In the genomic region with DNA sequence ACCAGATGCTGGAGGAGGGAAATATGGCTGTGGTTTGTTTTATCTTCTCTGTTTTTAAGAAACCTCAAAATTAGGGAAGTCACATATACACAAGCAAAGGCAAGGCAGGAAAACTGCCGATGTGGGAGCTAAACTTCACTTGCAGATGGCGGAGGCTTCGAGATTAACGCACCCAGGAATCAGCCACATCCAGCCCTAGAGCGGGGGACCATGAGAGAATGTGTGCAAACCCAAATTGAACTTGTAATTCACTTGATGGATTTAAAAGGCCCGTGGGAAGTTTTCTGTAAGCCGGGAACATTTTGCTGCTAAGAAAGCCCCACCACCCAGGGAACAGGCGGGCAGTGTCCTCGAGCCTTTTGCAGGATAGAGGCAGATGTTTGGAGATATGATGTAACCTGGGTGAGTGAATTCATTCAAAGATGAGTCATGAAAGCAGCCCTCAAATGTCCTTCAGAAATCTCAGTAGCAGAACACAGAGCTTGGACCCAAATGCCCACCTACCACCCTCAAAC, we compare ENCODE assay signal across 8 cellular contexts. TPM values are rescaled to one million over a fixed set of nuclear protein-coding genes. Genes with fewer than 3 reads are reported as not detected.
DNase-seq lines count a peak whose midpoint lies in the region; ATAC-seq, FAIRE-seq and TF ChIP-seq lines count a peak whose summit lies in the region.

No MANE protein-coding gene starts in this region.

- TF ChIP-seq POLR2A in gastroesophageal sphincter (IDR thresholded peaks at IDR 0.05): no peak

- peak overlapping the region; percentile 73 to 95 (median 86) for H3K27ac Mint-ChIP-seq in CD8-positive, alpha-beta memory T cell
- peak overlapping the region; percentile 75 to 79 for H3K27ac Mint-ChIP-seq in T-cell

- peaks cover 0 to 30% (median 3%) of the 10 kb centered on the region in 3 donors for H3K36me3 Mint-ChIP-seq in CD8-positive, alpha-beta memory T cell
- peaks cover 9% of the 10 kb centered on the region for H3K36me3 Mint-ChIP-seq in T-cell

- ATAC-seq in HG02571 (IDR thresholded peaks at IDR 0.05; ENCODE audit: unreplicated experiment): peak; percentile 17
- ATAC-seq in T-cell (replicated peaks in 1 of 4): no peak
- peak; percentile 80 for ATAC-seq in gastroesophageal sphincter

- peaks cover 0 to 60% (median 55%) of the 10 kb centered on the region in 3 donors for H3K4me1 Mint-ChIP-seq in CD8-positive, alpha-beta memory T cell
- H3K4me1 Mint-ChIP-seq in T-cell: peaks cover 0 to 59% (median 57%) of the 10 kb centered on the region in 3 donors

- no peak for TF ChIP-seq CTCF in gastroesophageal sphincter (IDR thresholded peaks at IDR 0.05)
- no peak for TF ChIP-seq CTCF in ascending aorta (IDR thresholded peaks at IDR 0.05)

- POLR2A ChIA-PET in CD8-positive, alpha-beta memory T cell (lab: Charles Lee): interaction anchor here (1.4 kb wide), 1 partner anchor 39 kb away, joined by 4 read pairs; no protein-coding TSS in a partner anchor
- POLR2A ChIA-PET in T-cell (lab: Charles Lee): no interaction called here

- TF ChIP-seq EP300 in gastroesophageal sphincter (IDR thresholded peaks at IDR 0.05): no peak

- no peak overlapping the region for H3K27ac ChIP-seq in CD8-positive, alpha-beta memory T cell (ENCODE audit: low read depth, low read length)
- peak overlapping the region in 3 of 4 donors; percentile 33 to 67 (median 41) for H3K27ac ChIP-seq in gastroesophageal sphincter
- H3K27ac ChIP-seq in small intestine (ENCODE audit: low read depth in 1 of 2, low read length in 1 of 2): peak overlapping the region in 1 of 2 donors; percentile 1
- H3K27ac ChIP-seq in ascending aorta: no peak overlapping the region

- CTCF ChIA-PET in CD8-positive, alpha-beta memory T cell (lab: Charles Lee): interaction anchor here (1.2 kb wide), 1 partner anchor 116 kb away, joined by 3 read pairs; no protein-coding TSS in a partner anchor
- CTCF ChIA-PET in T-cell (lab: Charles Lee): interaction anchor here (0.6 to 0.8 kb wide), 5 partner anchors 10 to 1129 kb away, joined by 3 to 5 read pairs (median 3); no protein-coding TSS in a partner anchor

- H3K9me3 ChIP-seq in CD8-positive, alpha-beta memory T cell (ENCODE audit: low read length): no peaks in the 10 kb centered on the region
- no peaks in the 10 kb centered on the region for H3K9me3 ChIP-seq in gastroesophageal sphincter
- H3K9me3 ChIP-seq in small intestine (ENCODE audit: control insufficient read depth, low read depth): no peaks in the 10 kb centered on the region
- H3K9me3 ChIP-seq in ascending aorta: no peaks in the 10 kb centered on the region

- H3K36me3 ChIP-seq in CD8-positive, alpha-beta memory T cell (ENCODE audit: insufficient read depth, low read length): no peaks in the 10 kb centered on the region
- no peaks in the 10 kb centered on the region for H3K36me3 ChIP-seq in gastroesophageal sphincter
- H3K36me3 ChIP-seq in small intestine (ENCODE audit: control insufficient read depth in 2 of 2, insufficient read depth in 2 of 2, low read length in 2 of 2): no peaks in the 10 kb centered on the region
- no peaks in the 10 kb centered on the region for H3K36me3 ChIP-seq in ascending aorta

- H3K4me3 ChIP-seq in CD8-positive, alpha-beta memory T cell (ENCODE audit: low read length): no peak overlapping the region
- H3K4me3 ChIP-seq in gastroesophageal sphincter (no peak overlapping the region), small intestine (ENCODE audit: low read depth in 1 of 2, low read length in 2 of 2) (no peak overlapping the region), ascending aorta (no peak overlapping the region)

- WGBS in gastroesophageal sphincter (ENCODE audit: low coverage in 1 of 2), 2 donors: 54 to 66% methylated on average over 8 to 9 of the region's 9 CpGs
- WGBS in small intestine, 3 donors: 61 to 74% (median 73%) methylated on average over 9 of the region's 9 CpGs

- intact Hi-C loops in ascending aorta (cut with DNase I): loop anchor here (5.0 kb wide), 1 partner anchor 51 kb away; no protein-coding TSS in a partner anchor

- DNase-seq in CD8-positive, alpha-beta memory T cell: peak in 1 of 5 donors; percentile 18
- DNase-seq in T-cell (peak in 1 of 34 experiments; percentile 13), small intestine (no peak), ascending aorta (ENCODE audit: low spot score in 2 of 2) (no peak), occipital lobe (lab: John Stamatoyannopoulos, UW) (no peak)
- no peak for DNase-seq in activated CD8-positive, alpha-beta memory T cell treated with anti-CD3 and anti-CD28 coated beads, Interleukin-2, amount 50 U/mL, for 48 hours

- H3K4me3 Mint-ChIP-seq in CD8-positive, alpha-beta memory T cell: no peak overlapping the region
- H3K4me3 Mint-ChIP-seq in T-cell: peak overlapping the region in 1 of 3 donors; percentile 21

- no peaks in the 10 kb centered on the region for H3K9me3 Mint-ChIP-seq in CD8-positive, alpha-beta memory T cell
- H3K9me3 Mint-ChIP-seq in T-cell: no peaks in the 10 kb centered on the region

- no peak for FAIRE-seq in small intestine (lab: Jason Lieb, UNC)

- no peaks in the 10 kb centered on the region for H3K27me3 ChIP-seq in CD8-positive, alpha-beta memory T cell (ENCODE audit: insufficient read depth, low read length, poor library complexity, severe bottlenecking)
- peaks cover 26% of the 10 kb centered on the region for H3K27me3 ChIP-seq in gastroesophageal sphincter
- no peaks in the 10 kb centered on the region for H3K27me3 ChIP-seq in small intestine (ENCODE audit: control insufficient read depth in 2 of 2, insufficient read depth in 2 of 2, low read length in 2 of 2)
- H3K27me3 ChIP-seq in ascending aorta: no peaks in the 10 kb centered on the region

- H3K27me3 Mint-ChIP-seq in CD8-positive, alpha-beta memory T cell: no peaks in the 10 kb centered on the region
- H3K27me3 Mint-ChIP-seq in T-cell: no peaks in the 10 kb centered on the region

- H3K4me1 ChIP-seq in CD8-positive, alpha-beta memory T cell (ENCODE audit: insufficient read depth, low read length): peaks cover 68% of the 10 kb centered on the region
- H3K4me1 ChIP-seq in gastroesophageal sphincter (peaks cover 0 to 44% (median 6%) of the 10 kb centered on the region in 3 donors), small intestine (ENCODE audit: control insufficient read depth in 2 of 2, insufficient read depth in 1 of 2, low read depth in 1 of 2, low read length in 1 of 2) (no peaks in the 10 kb centered on the region), ascending aorta (peaks cover 18 to 34% of the 10 kb centered on the region in 2 donors)

RNA-seq across cellular contexts. Expression of a gene that starts 39.9 kb away (rescaled TPM):
- total RNA-seq in CD8-positive, alpha-beta memory T cell: 10 to 100 TPM; 90.0 to 90.5 TPM
- 89.5 TPM for polyA plus RNA-seq in CD8-positive, alpha-beta memory T cell
- total RNA-seq in T-cell (100 to 1,000 TPM in 4 of 5 donors, 10 to 100 TPM in 1; 99.2 to 181 (median 137) TPM), gastroesophageal sphincter (10 to 100 TPM; 16.3 to 35.7 (median 20.0) TPM), ascending aorta (75.4 TPM), occipital lobe (21.1 TPM)
- polyA plus RNA-seq in small intestine: 1 to 10 TPM; 1.8 to 8.3 (median 7.6) TPM

Comparison
In these comparisons a context has a peak if more than half of its experiments do, and no peak if none do; other contexts are left out.
1. H3K27ac ChIP-seq: peak in gastroesophageal sphincter (3 of 4); none in CD8-positive, alpha-beta memory T cell (single experiment) and ascending aorta (0 of 2).
2. ATAC-seq: peak in HG02571 (single experiment) and gastroesophageal sphincter (single experiment); none in T-cell (0 of 4).